11 cellular contexts compared by ENCODE assay signal in genomic region chr11:110356769-110357671, GRCh38.
DNase-seq lines count a peak whose midpoint lies in the region; ATAC-seq, FAIRE-seq and TF ChIP-seq lines count a peak whose summit lies in the region.
"Had no signal": no experiment of that assay in that cellular context is flagged by ENCODE, and none has a peak within 500 bp of the region (broad histone marks: within the 10 kb centered on the region; RNA-seq: fewer than 3 reads in every experiment).

No MANE protein-coding gene starts in this region.

- TF ChIP-seq POLR2A in adrenal gland (IDR thresholded peaks at IDR 0.05) (peak in 1 of 2 donors; percentile 76), HepG2 (IDR thresholded peaks at IDR 0.05; ENCODE audit: insufficient read depth in 1 of 2, low read depth in 2 of 2, low read length in 2 of 2) (no peak)

- peak in 1 of 2 experiments; percentile 6; a peak in 1 of 4 replicates for TF ChIP-seq EP300 in HepG2 (IDR thresholded peaks at IDR 0.05; ENCODE audit: low read depth in 2 of 2, low read length in 2 of 2)
- TF ChIP-seq EP300 in HepG2 (CRISPR knock-in tag; IDR thresholded peaks at IDR 0.05; ENCODE audit: borderline replicate concordance) = no peak

- in situ Hi-C loops in HepG2 (cut with HindIII; ENCODE audit: extremely low pct_ligation_motif_present, low pct_unique_long_range_greater_than_20kb) = loop anchor here (5.0 kb wide), 1 partner anchor 50 kb away; no protein-coding TSS in a partner anchor

- H3K27ac ChIP-seq in adrenal gland (peak overlapping the region; percentile 76 to 83 (median 80)), HepG2 (ENCODE audit: extremely low read length, insufficient read depth, low read length) (peak overlapping the region; percentile 42), psoas muscle (no peak overlapping the region)
- H3K27ac ChIP-seq: thoracic aorta had no signal

- H3K36me3 ChIP-seq in adrenal gland (replicated peaks in 1 of 2) (no peaks in the 10 kb centered on the region), HepG2 (replicated peaks in 1 of 2; ENCODE audit: control insufficient read depth in 1 of 2, insufficient read depth in 2 of 2, low read length in 2 of 2) (no peaks in the 10 kb centered on the region), psoas muscle (ENCODE audit: insufficient read depth in 1 of 2, low read depth in 1 of 2) (no peaks in the 10 kb centered on the region)
- H3K36me3 ChIP-seq: thoracic aorta had no signal

- H3K4me3 ChIP-seq in AG10803 (ENCODE audit: low read length) (no peak overlapping the region), adrenal gland (peak overlapping the region in 2 of 4 donors; percentile 20 to 27), HepG2 (replicated peaks in 1 of 3; ENCODE audit: insufficient read depth in 1 of 3, low read depth in 2 of 3, low read length in 3 of 3) (no peak overlapping the region; a peak in 1 of 6 replicates), psoas muscle (no peak overlapping the region)
- H3K4me3 ChIP-seq: thoracic aorta had no signal

- POLR2A ChIA-PET in HEK293T (lab: Yijun Ruan, JAX) (no interaction called here), HepG2 (lab: Yijun Ruan, JAX) (interaction anchor here (0.5 kb wide), 1 partner anchor 74 kb away, joined by 3 read pairs; no protein-coding TSS in a partner anchor)

- peaks cover 8 to 14% of the 10 kb centered on the region in 2 donors for H3K4me1 ChIP-seq in adrenal gland (replicated peaks in 1 of 2)
- peaks cover 30% of the 10 kb centered on the region for H3K4me1 ChIP-seq in HepG2 (ENCODE audit: insufficient read depth, low read length)
- no peaks in the 10 kb centered on the region for H3K4me1 ChIP-seq in psoas muscle

- TF ChIP-seq CTCF in AG10803 (conservative IDR thresholded peaks at IDR 0.05; ENCODE audit: low read length) (no peak), adrenal gland (IDR thresholded peaks at IDR 0.05) (no peak), HepG2 (CRISPR knock-in tag; IDR thresholded peaks at IDR 0.05) (no peak), psoas muscle (IDR thresholded peaks at IDR 0.05) (no peak)

- intact Hi-C loops in adrenal gland (cut with DNase I) (loop anchor here in 1 of 2 donors (10.0 kb wide), 1 partner anchor 62 kb away; the partner anchor contains the start of gene RDX), HepG2 (cut with micrococcal nuclease; ENCODE audit: unreplicated experiment) (loop anchor here (2.0 kb wide), 1 partner anchor 58 kb away; no protein-coding TSS in a partner anchor), psoas muscle (cut with DNase I) (no loop called here)

- FAIRE-seq in HepG2 (lab: Jason Lieb, UNC) = no peak

- no peak overlapping the region for H3K9ac ChIP-seq in HepG2 (ENCODE audit: insufficient read depth, low read depth, low read length)

- peak overlapping the region; percentile 53 for H3K4me2 ChIP-seq in HepG2 (ENCODE audit: low read depth, low read length)

- no peak for TF ChIP-seq RAD21 in HepG2 (CRISPR knock-in tag; IDR thresholded peaks at IDR 0.05)

- H2AFZ ChIP-seq in HepG2 (ENCODE audit: low read length) = no peak overlapping the region

- H4K20me1 ChIP-seq in HepG2 (ENCODE audit: insufficient read depth, low read length) = no peaks in the 10 kb centered on the region

- H3K27me3 ChIP-seq in adrenal gland (no peaks in the 10 kb centered on the region), HepG2 (ENCODE audit: control insufficient read depth in 1 of 2, insufficient read depth in 2 of 2, low read length in 2 of 2) (no peaks in the 10 kb centered on the region; a peak in 1 of 5 replicates), psoas muscle (ENCODE audit: insufficient read depth in 3 of 3, low read length in 2 of 3) (no peaks in the 10 kb centered on the region)

- 26 to 34% (median 32%) methylated on average over 5 of the region's 5 CpGs for WGBS in adrenal gland, 4 donors
- 6% methylated on average over 5 of the region's 5 CpGs for WGBS in HepG2 (ENCODE audit: low lambda C conversion rate)
- 53 to 64% (median 53%) methylated on average over 5 of the region's 5 CpGs for WGBS in psoas muscle, 3 donors

- no TSS peak for BruUV-seq in HepG2 (replicated peaks; lab: Mats Ljungman, UMichigan)

- DNase-seq in AG10803 (ENCODE audit: low read depth) = peak; percentile 21
- DNase-seq in HEK293T (ENCODE audit: extremely low spot score) = no peak
- peak; percentile 69 to 90 (median 86) for DNase-seq in adrenal gland
- DNase-seq in HepG2 (ENCODE audit: low spot score) = peak; percentile 84
- no peak for DNase-seq in psoas muscle
- no peak for DNase-seq in NK-92 (lab: John Stamatoyannopoulos, UW; ENCODE audit: unreplicated experiment)
- DNase-seq in NCI-H2227 treated with DMSO at 0.1 percent for 48 hours (lab: John Stamatoyannopoulos, UW) = no peak
- DNase-seq in NCI-H2227 (lab: John Stamatoyannopoulos, UW; ENCODE audit: unreplicated experiment) = no peak
- DNase-seq: activated CD8-positive, alpha-beta memory T cell treated with anti-CD3 and anti-CD28 coated beads, Interleukin-2, amount 50 U/mL, for 4 hours; effector memory CD8-positive, alpha-beta T cell had no signal

- no peaks in the 10 kb centered on the region for H3K79me2 ChIP-seq in HepG2 (ENCODE audit: insufficient read depth, low read length)

- ATAC-seq in HepG2 (peak; percentile 91), psoas muscle (no peak)
- ATAC-seq: effector memory CD8-positive, alpha-beta T cell had no signal

- H3K9me3 ChIP-seq in adrenal gland (replicated peaks in 1 of 3) = no peaks in the 10 kb centered on the region
- no peaks in the 10 kb centered on the region for H3K9me3 ChIP-seq in HepG2 (ENCODE audit: low read length)
- no peaks in the 10 kb centered on the region for H3K9me3 ChIP-seq in psoas muscle
- H3K9me3 ChIP-seq: thoracic aorta had no signal

- CTCF ChIA-PET in HEK293T (lab: Yijun Ruan, JAX) (interaction anchor here (0.6 kb wide), 1 partner anchor 615 kb away, joined by 9 read pairs; no protein-coding TSS in a partner anchor), HepG2 (lab: Yijun Ruan, JAX; ENCODE audit: low intra/inter-chr PET ratio, low total read pairs) (no interaction called here)

TF ChIP-seq in HEK293T, 16 proteins besides CTCF, POLR2A, EP300 and RAD21:
- 0 out of 2 replicates have a peak, but pooled peaks have one; percentile 2 for TF ChIP-seq PKNOX1 (IDR thresholded peaks at IDR 0.05)
- no peak for TF ChIP-seq SP1 (IDR thresholded peaks at IDR 0.05)
- TF ChIP-seq BHLHE40 (IDR thresholded peaks at IDR 0.05; ENCODE audit: borderline replicate concordance) = no peak
- TF ChIP-seq FOXK2 (IDR thresholded peaks at IDR 0.05) = no peak
- TF ChIP-seq ARNT (IDR thresholded peaks at IDR 0.05) = no peak
- no peak for TF ChIP-seq NFRKB (IDR thresholded peaks at IDR 0.05)
- TF ChIP-seq HDGF (IDR thresholded peaks at IDR 0.05; ENCODE audit: borderline replicate concordance) = no peak

TF ChIP-seq in HepG2, 621 proteins besides CTCF, POLR2A, EP300 and RAD21 (continues in another document):
- TF ChIP-seq HNRNPK (IDR thresholded peaks at IDR 0.05; ENCODE audit: low read depth, low read length, poor library complexity, severe bottlenecking) = no peak
- TF ChIP-seq POLR2G (IDR thresholded peaks at IDR 0.05; ENCODE audit: low read depth, low read length) = no peak
- TF ChIP-seq ZNF816 (CRISPR knock-in tag; IDR thresholded peaks at IDR 0.05; ENCODE audit: borderline replicate concordance) = no peak
- 0 out of 2 replicates have a peak, but pooled peaks have one; percentile 4 for TF ChIP-seq DMAP1 (CRISPR knock-in tag; IDR thresholded peaks at IDR 0.05)
- TF ChIP-seq ZBTB46 (CRISPR knock-in tag; IDR thresholded peaks at IDR 0.05; ENCODE audit: borderline replicate concordance) = no peak
- TF ChIP-seq CENPBD1 (CRISPR knock-in tag; IDR thresholded peaks at IDR 0.05; ENCODE audit: borderline replicate concordance, low read depth) = no peak
- no peak for TF ChIP-seq ZNF362 (CRISPR knock-in tag; IDR thresholded peaks at IDR 0.05; ENCODE audit: borderline replicate concordance)
- no peak for TF ChIP-seq HBP1 (CRISPR knock-in tag; IDR thresholded peaks at IDR 0.05; ENCODE audit: low read depth)
- TF ChIP-seq ZSCAN9 (CRISPR knock-in tag; IDR thresholded peaks at IDR 0.05; ENCODE audit: borderline replicate concordance) = no peak
- TF ChIP-seq SMYD3 (CRISPR knock-in tag; IDR thresholded peaks at IDR 0.05) = no peak

Comparison
In these comparisons a context has a peak if more than half of its experiments do, and no peak if none do; other contexts are left out.
1. DNase-seq: peak in AG10803 (single experiment), adrenal gland (7 of 7) and HepG2 (single experiment); none in HEK293T (single experiment), psoas muscle (0 of 2), NK-92 (single experiment), NCI-H2227 treated with DMSO at 0.1 percent for 48 hours (single experiment) and NCI-H2227 (single experiment).